Comparison of ENCODE assay signal across 8 cellular contexts in the genomic region with DNA sequence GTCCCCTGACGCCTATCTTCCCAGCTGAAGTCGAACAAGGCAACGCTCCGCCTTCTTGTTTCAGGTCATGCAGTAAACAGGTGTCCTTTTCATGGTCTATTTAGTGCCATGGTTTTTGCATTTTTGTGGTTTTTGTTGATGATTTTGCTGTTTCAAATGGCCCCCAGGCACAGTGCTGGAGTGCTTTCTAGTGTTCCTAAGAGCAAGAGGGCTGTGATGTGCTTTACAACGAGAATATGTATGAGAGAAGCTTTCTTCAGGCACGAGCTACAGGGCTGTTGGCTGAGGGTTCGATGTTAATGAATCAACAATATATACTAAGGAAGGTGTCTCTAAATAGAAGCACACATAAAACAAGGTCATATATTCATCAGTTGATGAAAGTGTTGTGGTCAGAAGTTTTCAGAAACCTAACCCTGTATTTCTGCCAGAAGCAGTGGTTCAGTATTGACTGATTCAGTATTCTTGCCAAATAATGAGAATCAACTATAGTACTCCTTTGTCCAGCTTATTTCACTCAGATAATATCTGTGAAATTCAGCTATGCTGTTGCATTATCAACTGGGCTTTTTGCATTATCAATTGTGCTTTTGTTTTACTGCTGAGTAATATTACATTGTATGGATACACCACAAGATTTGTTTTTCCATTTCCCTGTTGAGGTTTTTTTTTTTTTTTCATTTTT. TPM values are rescaled to one million over a fixed set of nuclear protein-coding genes. Genes with fewer than 3 reads are reported as not detected.
DNase-seq lines count a peak whose midpoint lies in the region; ATAC-seq and TF ChIP-seq lines count a peak whose summit lies in the region.

No MANE protein-coding gene starts in this region.

- peak overlapping the region; percentile 3 for H3K27ac Mint-ChIP-seq in stimulated activated memory B cell treated with anti-CD40 and anti-IgM and Interleukin-4, amounts not matched to agents 10 μg/mL and 1 μg/mL and 100 μg/mL, for 72 hours

- TF ChIP-seq CTCF in heart left ventricle (IDR thresholded peaks at IDR 0.05) (no peak), WERI-Rb-1 (IDR thresholded peaks at IDR 0.05; ENCODE audit: low read depth, low read length) (no peak)

- H3K27me3 ChIP-seq in heart left ventricle (no peaks in the 10 kb centered on the region), WERI-Rb-1 (ENCODE audit: insufficient read depth, low read depth, severe bottlenecking) (no peaks in the 10 kb centered on the region)

- peaks cover 0 to 14% (median 0%) of the 10 kb centered on the region in 9 donors for H3K36me3 ChIP-seq in heart left ventricle
- H3K36me3 ChIP-seq in WERI-Rb-1, result no peaks in the 10 kb centered on the region; the same call in 1 of the 2 replicates

- H3K4me1 Mint-ChIP-seq in stimulated activated memory B cell treated with anti-CD40 and anti-IgM and Interleukin-4, amounts not matched to agents 10 μg/mL and 1 μg/mL and 100 μg/mL, for 72 hours, result peaks cover 92% of the 10 kb centered on the region

- H3K9me3 Mint-ChIP-seq in stimulated activated memory B cell treated with anti-CD40 and anti-IgM and Interleukin-4, amounts not matched to agents 10 μg/mL and 1 μg/mL and 100 μg/mL, for 72 hours, result no peaks in the 10 kb centered on the region

- no peak for TF ChIP-seq POLR2A in heart left ventricle (IDR thresholded peaks at IDR 0.05)

- H3K27ac ChIP-seq in heart left ventricle, result peak overlapping the region in 1 of 12 donors; percentile 34
- no peak overlapping the region for H3K27ac ChIP-seq in WERI-Rb-1

- H3K4me3 ChIP-seq in heart left ventricle (no peak overlapping the region), WERI-Rb-1 (ENCODE audit: low read depth, low read length) (no peak overlapping the region)

- peaks cover 0 to 88% (median 61%) of the 10 kb centered on the region in 12 donors for H3K4me1 ChIP-seq in heart left ventricle

- H3K9me3 ChIP-seq in heart left ventricle, result no peaks in the 10 kb centered on the region
- no peaks in the 10 kb centered on the region for H3K9me3 ChIP-seq in WERI-Rb-1 (ENCODE audit: severe bottlenecking)

- peaks cover 32% of the 10 kb centered on the region for H3K36me3 Mint-ChIP-seq in stimulated activated memory B cell treated with anti-CD40 and anti-IgM and Interleukin-4, amounts not matched to agents 10 μg/mL and 1 μg/mL and 100 μg/mL, for 72 hours

- no peak overlapping the region for H3K4me3 Mint-ChIP-seq in stimulated activated memory B cell treated with anti-CD40 and anti-IgM and Interleukin-4, amounts not matched to agents 10 μg/mL and 1 μg/mL and 100 μg/mL, for 72 hours

- ATAC-seq in heart left ventricle (no peak), HG03135 (IDR thresholded peaks at IDR 0.05; ENCODE audit: unreplicated experiment) (peak; percentile 73)
- peak; percentile 89 for ATAC-seq in stimulated activated memory B cell treated with anti-CD40 and anti-IgM and Interleukin-4, amounts not matched to agents 10 μg/mL and 1 μg/mL and 100 μg/mL, for 72 hours

- 58 to 62% (median 60%) methylated on average over 7 of the region's 7 CpGs for WGBS in heart left ventricle, 4 donors

- H3K27me3 Mint-ChIP-seq in stimulated activated memory B cell treated with anti-CD40 and anti-IgM and Interleukin-4, amounts not matched to agents 10 μg/mL and 1 μg/mL and 100 μg/mL, for 72 hours, result no peaks in the 10 kb centered on the region

- intact Hi-C loops in cardiac septum (cut with DNase I) (no loop called here), heart left ventricle (cut with DNase I) (loop anchor here in 1 of 10 donors (5.0 kb wide), 1 partner anchor 34 kb away; no protein-coding TSS in a partner anchor)

- DNase-seq in cardiac septum (ENCODE audit: low spot score), result peak; percentile 14
- DNase-seq in heart left ventricle, result no peak
- peak; percentile 93 for DNase-seq in SW480 (ENCODE audit: low spot score)
- no peak for DNase-seq in WERI-Rb-1
- DNase-seq in iPS-NIHi7 (ENCODE audit: extremely low spot score), result no peak
- DNase-seq in UCSD-AML1 (lab: John Stamatoyannopoulos, UW; ENCODE audit: unreplicated experiment), result no peak

RNA-seq across cellular contexts. Expression of gene LIMD1, which starts 18.5 kb away (rescaled TPM):
- 30.5 TPM for total RNA-seq in cardiac septum
- total RNA-seq in heart left ventricle, result 10 to 100 TPM; 24.8 to 42.8 (median 32.9) TPM
- 10 to 100 TPM; 14.4 to 17.7 TPM for polyA plus RNA-seq in heart left ventricle

Comparison
In these comparisons a context has a peak if more than half of its experiments do, and no peak if none do; other contexts are left out.
1. DNase-seq: peak in cardiac septum (single experiment) and SW480 (single experiment); none in heart left ventricle (0 of 5), WERI-Rb-1 (single experiment), iPS-NIHi7 (single experiment) and UCSD-AML1 (single experiment).
2. ATAC-seq: peak in HG03135 (single experiment) and stimulated activated memory B cell treated with anti-CD40 and anti-IgM and Interleukin-4, amounts not matched to agents 10 μg/mL and 1 μg/mL and 100 μg/mL, for 72 hours (single experiment); none in heart left ventricle (0 of 4).